Comparison of ENCODE assay signal across 10 cellular contexts in genomic region chr3:177451940-177452484, GRCh38.
A peak's percentile ranks its signal among the peaks of the same experiment; 100 is the strongest.
DNase-seq lines count a peak whose midpoint lies in the region; ATAC-seq and TF ChIP-seq lines count a peak whose summit lies in the region.
"Had no signal": no experiment of that assay in that cellular context is flagged by ENCODE, and none has a peak within 500 bp of the region (broad histone marks: within the 10 kb centered on the region; RNA-seq: fewer than 3 reads in every experiment).

No MANE protein-coding gene starts in this region.

- peaks cover 48% of the 10 kb centered on the region for H3K4me1 ChIP-seq in mammary epithelial cell (ENCODE audit: insufficient read depth, low read length)
- no peaks in the 10 kb centered on the region for H3K4me1 ChIP-seq in H9 (ENCODE audit: insufficient read depth, low read length)

- intact Hi-C loops in mammary epithelial cell (cut with micrococcal nuclease): no loop called here
- intact Hi-C loops in activated CD4-positive, alpha-beta T cell treated with anti-CD3 and anti-CD28 coated beads for 36 hours (cut with DNase I, micrococcal nuclease): no loop called here

- H3K4me3 ChIP-seq in mammary epithelial cell (replicated peaks in 1 of 3; ENCODE audit: insufficient read depth in 1 of 3, low read depth in 2 of 3, low read length in 3 of 3): no peak overlapping the region
- H3K4me3 ChIP-seq: upper lobe of left lung had no signal

- H2BK15ac ChIP-seq in H9 (ENCODE audit: low read depth, low read length): no peak overlapping the region

- H2BK5ac ChIP-seq in H9 (ENCODE audit: insufficient read length, low read length): no peak overlapping the region

- H3K27ac Mint-ChIP-seq in H9: no peak overlapping the region
- H3K27ac Mint-ChIP-seq in activated CD4-positive, alpha-beta T cell treated with anti-CD3 and anti-CD28 coated beads for 36 hours: no peak overlapping the region
- H3K27ac Mint-ChIP-seq: activated naive CD8-positive, alpha-beta T cell treated with anti-CD3 and anti-CD28 coated beads, Interleukin-2, amount 10 ng/mL, durations not matched to agents 7 days and 5 days had no signal

- ATAC-seq in HG02678 (IDR thresholded peaks at IDR 0.05; ENCODE audit: unreplicated experiment): no peak
- no peak for ATAC-seq in activated CD4-positive, alpha-beta T cell treated with anti-CD3 and anti-CD28 coated beads for 36 hours

- no peaks in the 10 kb centered on the region for H3K36me3 Mint-ChIP-seq in H9 (ENCODE audit: insufficient read depth in 1 of 3, low read depth in 3 of 3)
- H3K36me3 Mint-ChIP-seq in activated CD4-positive, alpha-beta T cell treated with anti-CD3 and anti-CD28 coated beads for 36 hours (ENCODE audit: low read depth): no peaks in the 10 kb centered on the region

- no peak overlapping the region for H4K91ac ChIP-seq in H9 (ENCODE audit: insufficient read length, low read depth, low read length)

- H2AFZ ChIP-seq in mammary epithelial cell (ENCODE audit: low read depth, low read length) (peak overlapping the region; percentile 2), H9 (ENCODE audit: low read length) (no peak overlapping the region)

- no peak overlapping the region for H3K4ac ChIP-seq in H9 (ENCODE audit: low read depth, low read length)

- H3K27me3 ChIP-seq in mammary epithelial cell (ENCODE audit: insufficient read depth, low read length) (no peaks in the 10 kb centered on the region), H9 (ENCODE audit: insufficient read depth, low read length) (no peaks in the 10 kb centered on the region)
- H3K27me3 ChIP-seq: upper lobe of left lung had no signal

- no peak overlapping the region for H3T11ph ChIP-seq in H9 (ENCODE audit: low read length)

- H3K4me3 Mint-ChIP-seq in H9: no peak overlapping the region
- H3K4me3 Mint-ChIP-seq in activated CD4-positive, alpha-beta T cell treated with anti-CD3 and anti-CD28 coated beads for 36 hours: no peak overlapping the region
- H3K4me3 Mint-ChIP-seq: activated naive CD8-positive, alpha-beta T cell treated with anti-CD3 and anti-CD28 coated beads, Interleukin-2, amount 10 ng/mL, durations not matched to agents 7 days and 5 days had no signal

- H4K8ac ChIP-seq in H9 (replicated peaks; ENCODE audit: insufficient read length, low read depth, low read length): no peak overlapping the region

- H3K14ac ChIP-seq in H9 (ENCODE audit: insufficient read depth, low read length): no peak overlapping the region

- H3K9me3 Mint-ChIP-seq in H9: no peaks in the 10 kb centered on the region; a peak in 1 of 5 replicates
- H3K9me3 Mint-ChIP-seq in activated CD4-positive, alpha-beta T cell treated with anti-CD3 and anti-CD28 coated beads for 36 hours (ENCODE audit: low read depth): no peaks in the 10 kb centered on the region

- H3K56ac ChIP-seq in H9 (ENCODE audit: insufficient read length, low read depth, low read length): no peak overlapping the region

- DNase-seq in M059J (ENCODE audit: low read depth) (peak; percentile 93), mammary epithelial cell (peak; percentile 81), iris pigment epithelial cell (ENCODE audit: low read depth) (peak; percentile 80), stromal cell of bone marrow (ENCODE audit: low read depth) (peak; percentile 65), H9 (no peak)
- no peak for DNase-seq in activated CD4-positive, alpha-beta T cell treated with anti-CD3 and anti-CD28 coated beads for 36 hours
- DNase-seq: activated naive CD8-positive, alpha-beta T cell treated with anti-CD3 and anti-CD28 coated beads, Interleukin-2, amount 10 ng/mL, durations not matched to agents 7 days and 5 days; NCI-H187 treated with DMSO at 0.1 percent for 48 hours had no signal

- no peaks in the 10 kb centered on the region for H3K79me1 ChIP-seq in H9 (ENCODE audit: insufficient read depth, low read depth, low read length, poor library complexity, severe bottlenecking)

- H3K9me3 ChIP-seq in mammary epithelial cell (replicated peaks; ENCODE audit: insufficient read depth, low read length) (peaks cover 3% of the 10 kb centered on the region), H9 (ENCODE audit: control insufficient read depth, low read depth, low read length) (no peaks in the 10 kb centered on the region)
- H3K9me3 ChIP-seq: upper lobe of left lung had no signal

- no peaks in the 10 kb centered on the region for H3K79me2 ChIP-seq in mammary epithelial cell (ENCODE audit: insufficient read depth, low read length)
- no peaks in the 10 kb centered on the region for H3K79me2 ChIP-seq in H9 (ENCODE audit: insufficient read depth, low read length)

- no peaks in the 10 kb centered on the region for H3K23me2 ChIP-seq in H9 (ENCODE audit: insufficient read length, low read depth, low read length, poor library complexity, severe bottlenecking)

- H2BK120ac ChIP-seq in H9 (ENCODE audit: low read depth, low read length, poor library complexity, severe bottlenecking): no peak overlapping the region

- in situ Hi-C loops in mammary epithelial cell (cut with MboI; ENCODE audit: low sequenced_read_pairs in 2 of 2): loop anchor here in 1 of 2 donors (10.0 to 25.0 kb wide), 3 partner anchors 143 to 335 kb away; partner anchors contain the start of gene TBL1XR1

- H3K4me1 Mint-ChIP-seq in H9: peaks cover 3 to 5% of the 10 kb centered on the region in 2 experiments; a peak in 3 of 4 replicates
- H3K4me1 Mint-ChIP-seq in activated CD4-positive, alpha-beta T cell treated with anti-CD3 and anti-CD28 coated beads for 36 hours: peaks cover 18% of the 10 kb centered on the region

- no peaks in the 10 kb centered on the region for H3K36me3 ChIP-seq in mammary epithelial cell (ENCODE audit: insufficient read depth, low read length)
- H3K36me3 ChIP-seq: upper lobe of left lung had no signal

- no peak overlapping the region for H2AK5ac ChIP-seq in H9 (ENCODE audit: insufficient read length, low read length)

- POLR2A ChIA-PET in activated CD4-positive, alpha-beta T cell treated with anti-CD3 and anti-CD28 coated beads for 36 hours (lab: Charles Lee): no interaction called here

- H3K4me2 ChIP-seq in mammary epithelial cell (ENCODE audit: insufficient read depth, low read depth, low read length) (peak overlapping the region; percentile 70), H9 (ENCODE audit: insufficient read depth, insufficient read length, low read length) (no peak overlapping the region)

- 10% methylated on average over 3 of the region's 3 CpGs for WGBS in mammary epithelial cell (ENCODE audit: low coverage, missing lambda C conversion rate)
- no CpG with 5 or more reads among the region's 3 CpGs for whole genome bisulfite sequencing in H9 (ENCODE audit: extremely low coverage, insufficient read length, low lambda C conversion rate)

- H3K9ac ChIP-seq in mammary epithelial cell (ENCODE audit: insufficient read depth, low read length): peak overlapping the region; percentile 74
- H3K9ac ChIP-seq in H9 (ENCODE audit: extremely low read depth, insufficient read length, low read length): no peak overlapping the region

- no peak overlapping the region for H2BK20ac ChIP-seq in H9 (ENCODE audit: low read depth, low read length, poor library complexity, severe bottlenecking)

- dilution Hi-C loops in mammary epithelial cell (cut with HindIII; ENCODE audit: low sequenced_read_pairs): no loop called here

- H3K27ac ChIP-seq in mammary epithelial cell (ENCODE audit: insufficient read depth, low read depth, low read length) (peak overlapping the region; percentile 96), H9 (ENCODE audit: insufficient read length, low read depth, low read length) (no peak overlapping the region)

- CTCF ChIA-PET in mammary epithelial cell (lab: Charles Lee; ENCODE audit: low non-redundant PET): no interaction called here
- CTCF ChIA-PET in activated CD4-positive, alpha-beta T cell treated with anti-CD3 and anti-CD28 coated beads for 36 hours (lab: Charles Lee): no interaction called here

- H4K20me1 ChIP-seq in mammary epithelial cell (ENCODE audit: insufficient read depth, low read length): no peaks in the 10 kb centered on the region
- H4K20me1 ChIP-seq in H9 (ENCODE audit: control insufficient read depth, insufficient read depth, insufficient read length): no peaks in the 10 kb centered on the region

- no peak for TF ChIP-seq CTCF in mammary epithelial cell (conservative IDR thresholded peaks at IDR 0.05 in 1 of 2, IDR thresholded peaks at IDR 0.05 in 1 of 2; ENCODE audit: extremely low read depth in 1 of 2, insufficient read depth in 1 of 2, low read depth in 1 of 2, low read length in 2 of 2)
- no peak for TF ChIP-seq CTCF in H9 (conservative IDR thresholded peaks at IDR 0.05)

- no peak overlapping the region for H3K18ac ChIP-seq in H9 (ENCODE audit: insufficient read length, low read depth, low read length)

- H3K23ac ChIP-seq in H9 (ENCODE audit: insufficient read length, low read depth, low read length): no peak overlapping the region

- H3K27me3 Mint-ChIP-seq in H9 (ENCODE audit: low read depth): no peaks in the 10 kb centered on the region
- H3K27me3 Mint-ChIP-seq in activated CD4-positive, alpha-beta T cell treated with anti-CD3 and anti-CD28 coated beads for 36 hours: no peaks in the 10 kb centered on the region
- H3K27me3 Mint-ChIP-seq: activated naive CD8-positive, alpha-beta T cell treated with anti-CD3 and anti-CD28 coated beads, Interleukin-2, amount 10 ng/mL, durations not matched to agents 7 days and 5 days had no signal

- H4K5ac ChIP-seq in H9 (ENCODE audit: insufficient read length, low read depth, low read length): no peak overlapping the region

- H2BK12ac ChIP-seq in H9 (ENCODE audit: insufficient read length, low read depth, low read length): no peak overlapping the region

- BruUV-seq in mammary epithelial cell (replicated peaks; lab: Mats Ljungman, UMichigan): TSS peak; percentile 47

Comparison
In these comparisons a context has a peak if more than half of its experiments do, and no peak if none do; other contexts are left out.
1. DNase-seq: peak in M059J (single experiment), mammary epithelial cell (single experiment), iris pigment epithelial cell (single experiment) and stromal cell of bone marrow (single experiment); none in H9 (single experiment) and activated CD4-positive, alpha-beta T cell treated with anti-CD3 and anti-CD28 coated beads for 36 hours (single experiment).